ENCODE assay signal across 15 cellular contexts in the genomic region with DNA sequence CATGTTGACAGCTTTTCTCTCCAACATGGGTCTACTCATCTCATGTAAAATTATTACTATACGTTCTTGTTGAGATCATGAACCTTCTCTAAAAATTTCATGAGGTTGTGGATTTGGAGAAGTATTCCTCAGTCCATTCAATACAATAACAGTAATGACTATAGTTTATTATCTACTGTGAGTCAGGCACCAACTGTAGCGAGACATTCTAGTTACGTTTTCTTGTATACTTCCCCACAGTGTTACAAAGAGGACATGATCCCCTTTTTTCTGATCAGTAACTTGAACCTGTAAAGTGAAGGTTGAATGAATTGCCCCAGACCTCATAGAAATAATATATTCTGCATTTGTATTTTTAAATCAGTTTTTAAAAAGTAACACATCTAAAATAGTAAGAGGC.
DNase-seq lines count a peak whose midpoint lies in the region; ATAC-seq and TF ChIP-seq lines count a peak whose summit lies in the region.
"Had no signal": no experiment of that assay in that cellular context is flagged by ENCODE, and none has a peak within 500 bp of the region (broad histone marks: within the 10 kb centered on the region; RNA-seq: fewer than 3 reads in every experiment).

No MANE protein-coding gene starts in this region.

- H3K27me3 ChIP-seq in DOHH2 (ENCODE audit: control insufficient read depth, low read length): no peaks in the 10 kb centered on the region
- H3K27me3 ChIP-seq: uterus had no signal

- H3K4me3 Mint-ChIP-seq in T-helper 17 cell (no peak overlapping the region), progenitor cell of endocrine pancreas (ENCODE audit: low read depth) (no peak overlapping the region)
- H3K4me3 Mint-ChIP-seq in activated CD8-positive, alpha-beta memory T cell treated with anti-CD3 and anti-CD28 coated beads, Interleukin-2, amount 10 ng/mL, durations not matched to agents 7 days and 5 days: no peak overlapping the region
- H3K4me3 Mint-ChIP-seq: activated CD8-positive, alpha-beta T cell treated with anti-CD3 and anti-CD28 coated beads for 36 hours had no signal

- TF ChIP-seq CTCF in DOHH2 (IDR thresholded peaks at IDR 0.05; ENCODE audit: low read depth, low read length, poor library complexity, severe bottlenecking): no peak
- no peak for TF ChIP-seq CTCF in progenitor cell of endocrine pancreas (IDR thresholded peaks at IDR 0.05; ENCODE audit: unreplicated experiment)

- H3K4me2 ChIP-seq in DOHH2 (ENCODE audit: low read length): peak overlapping the region; percentile 77

- H3K9me2 ChIP-seq in DOHH2 (replicated peaks; ENCODE audit: control insufficient read depth, low read length): no peaks in the 10 kb centered on the region

- peaks cover 6% of the 10 kb centered on the region for H3K9me3 Mint-ChIP-seq in progenitor cell of endocrine pancreas (ENCODE audit: low read depth)
- H3K9me3 Mint-ChIP-seq in activated CD8-positive, alpha-beta memory T cell treated with anti-CD3 and anti-CD28 coated beads, Interleukin-2, amount 10 ng/mL, durations not matched to agents 7 days and 5 days (ENCODE audit: low read depth): peaks cover 5% of the 10 kb centered on the region

- H3K36me3 Mint-ChIP-seq in T-helper 17 cell (ENCODE audit: low read depth) (no peaks in the 10 kb centered on the region), progenitor cell of endocrine pancreas (ENCODE audit: insufficient read depth) (peaks cover 5% of the 10 kb centered on the region)
- H3K36me3 Mint-ChIP-seq in activated CD8-positive, alpha-beta memory T cell treated with anti-CD3 and anti-CD28 coated beads, Interleukin-2, amount 10 ng/mL, durations not matched to agents 7 days and 5 days: peaks cover 17% of the 10 kb centered on the region

- H3K9me3 ChIP-seq in DOHH2 (ENCODE audit: control insufficient read depth, insufficient read depth, low read length) (no peaks in the 10 kb centered on the region), T-helper 17 cell (ENCODE audit: control insufficient read depth, low read length, poor library complexity, severe bottlenecking) (no peaks in the 10 kb centered on the region)
- H3K9me3 ChIP-seq: uterus had no signal

- ATAC-seq in GM19035 (IDR thresholded peaks at IDR 0.05; ENCODE audit: unreplicated experiment): peak; percentile 35
- peak; percentile 26 for ATAC-seq in HG02970 (IDR thresholded peaks at IDR 0.05; ENCODE audit: low FRiP score, unreplicated experiment)
- peak; percentile 17 for ATAC-seq in T-helper 17 cell
- no peak for ATAC-seq in activated CD8-positive, alpha-beta memory T cell treated with anti-CD3 and anti-CD28 coated beads, Interleukin-2, amount 10 ng/mL, durations not matched to agents 7 days and 5 days
- ATAC-seq: activated CD8-positive, alpha-beta T cell treated with anti-CD3 and anti-CD28 coated beads for 36 hours had no signal

- H3K27ac Mint-ChIP-seq in T-helper 17 cell: no peak overlapping the region
- H3K27ac Mint-ChIP-seq in progenitor cell of endocrine pancreas: no peak overlapping the region
- H3K27ac Mint-ChIP-seq in activated CD8-positive, alpha-beta memory T cell treated with anti-CD3 and anti-CD28 coated beads, Interleukin-2, amount 10 ng/mL, durations not matched to agents 7 days and 5 days: no peak overlapping the region
- H3K27ac Mint-ChIP-seq: activated CD8-positive, alpha-beta T cell treated with anti-CD3 and anti-CD28 coated beads for 36 hours had no signal

- H4K20me1 ChIP-seq in DOHH2 (ENCODE audit: control insufficient read depth, insufficient read depth, low read depth, low read length): peaks cover 10% of the 10 kb centered on the region; the same call in 1 of the 2 replicates

- H3K4me3 ChIP-seq in DOHH2 (ENCODE audit: low read length): peak overlapping the region; percentile 61
- H3K4me3 ChIP-seq: uterus had no signal

- peaks cover 24% of the 10 kb centered on the region for H3F3A ChIP-seq in DOHH2 (ENCODE audit: control insufficient read depth, insufficient read depth)

- H3K4me1 ChIP-seq in DOHH2 (ENCODE audit: control insufficient read depth, low read length): peaks cover 98% of the 10 kb centered on the region

- DNase-seq in T-helper 17 cell (no peak), progenitor cell of endocrine pancreas (ENCODE audit: low spot score, unreplicated experiment) (no peak), GOT3 (lab: John Stamatoyannopoulos, UW) (no peak), NCI-H1694 (lab: John Stamatoyannopoulos, UW) (no peak)
- no peak for DNase-seq in activated CD8-positive, alpha-beta memory T cell treated with anti-CD3 and anti-CD28 coated beads, Interleukin-2, amount 10 ng/mL, durations not matched to agents 7 days and 5 days
- DNase-seq: activated CD8-positive, alpha-beta T cell treated with anti-CD3 and anti-CD28 coated beads for 36 hours; DMS153; IMR-90; kidney; NCI-H524; RPMI8226; uterus had no signal

- H3K79me2 ChIP-seq in DOHH2 (ENCODE audit: control insufficient read depth, low read length): peaks cover 95% of the 10 kb centered on the region

- H3K4me1 Mint-ChIP-seq in T-helper 17 cell (peaks cover 58% of the 10 kb centered on the region), progenitor cell of endocrine pancreas (ENCODE audit: low read depth) (peaks cover 26% of the 10 kb centered on the region)
- H3K4me1 Mint-ChIP-seq in activated CD8-positive, alpha-beta memory T cell treated with anti-CD3 and anti-CD28 coated beads, Interleukin-2, amount 10 ng/mL, durations not matched to agents 7 days and 5 days: peaks cover 7% of the 10 kb centered on the region

- H3K27ac ChIP-seq in DOHH2 (ENCODE audit: low read depth, low read length): peak overlapping the region; percentile 61

- H3K36me3 ChIP-seq in DOHH2 (ENCODE audit: control insufficient read depth, low read length): no peaks in the 10 kb centered on the region
- H3K36me3 ChIP-seq: uterus had no signal

- H3K27me3 Mint-ChIP-seq in T-helper 17 cell (no peaks in the 10 kb centered on the region), progenitor cell of endocrine pancreas (no peaks in the 10 kb centered on the region)
- no peaks in the 10 kb centered on the region for H3K27me3 Mint-ChIP-seq in activated CD8-positive, alpha-beta memory T cell treated with anti-CD3 and anti-CD28 coated beads, Interleukin-2, amount 10 ng/mL, durations not matched to agents 7 days and 5 days
- H3K27me3 Mint-ChIP-seq: activated CD8-positive, alpha-beta T cell treated with anti-CD3 and anti-CD28 coated beads for 36 hours had no signal

- CTCF ChIA-PET in activated CD8-positive, alpha-beta memory T cell treated with anti-CD3 and anti-CD28 coated beads, Interleukin-2, amount 10 ng/mL, durations not matched to agents 7 days and 5 days (lab: Charles Lee): interaction anchor here (1.6 kb wide), 1 partner anchor 42 kb away, joined by 3 read pairs; no protein-coding TSS in a partner anchor
